29 cellular contexts compared by ENCODE assay signal in the genomic region with DNA sequence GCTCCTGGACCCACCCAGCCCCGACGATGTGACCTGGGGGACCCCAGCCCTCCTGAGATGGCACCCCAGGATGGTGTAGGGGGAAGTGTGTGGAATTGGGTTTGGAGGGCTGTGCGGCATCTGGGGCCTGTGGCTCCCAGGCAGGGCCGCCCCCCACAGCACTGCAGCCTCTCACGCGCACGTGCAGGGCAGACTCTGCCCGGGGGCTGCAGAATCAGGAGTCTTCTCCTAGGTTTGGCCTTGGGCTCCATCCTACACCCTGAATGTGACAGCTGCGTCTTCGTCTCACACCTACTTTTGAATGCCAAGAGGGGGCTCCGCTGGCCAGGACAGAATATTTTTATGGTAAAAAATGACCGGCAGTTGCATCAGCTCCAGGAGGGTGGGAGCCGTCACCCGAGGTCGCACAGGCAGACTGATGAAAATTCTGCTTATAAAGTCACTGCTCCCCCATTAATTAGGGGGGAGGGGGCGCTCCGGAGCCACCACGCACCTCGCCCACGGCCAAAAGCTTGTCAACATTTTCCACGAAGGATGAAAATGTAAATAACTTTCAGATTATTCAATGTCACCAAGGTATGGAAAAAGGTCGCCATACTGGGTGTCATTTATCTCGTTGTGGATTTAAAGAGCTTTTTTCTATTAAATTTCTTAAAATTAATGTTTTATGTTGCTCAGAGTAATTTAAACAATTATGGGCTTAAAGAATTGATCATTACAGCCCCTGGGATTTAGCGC. TPM values are rescaled to one million over a fixed set of nuclear protein-coding genes. Genes with fewer than 3 reads are reported as not detected.
"Had no signal": no experiment of that assay in that cellular context is flagged by ENCODE, and none has a peak within 500 bp of the region (broad histone marks: within the 10 kb centered on the region; RNA-seq: fewer than 3 reads in every experiment).

No MANE protein-coding gene starts in this region.

- FAIRE-seq: endothelial cell of umbilical vein, TTC549 had no signal

- H3K36me3 ChIP-seq: esophagus squamous epithelium, gastroesophageal sphincter, heart right ventricle, spleen, tibial nerve had no signal

- ATAC-seq: activated naive CD4-positive, alpha-beta T cell treated with anti-CD3 and anti-CD28 coated beads, Interleukin-2, amount 50 U/mL, for 72 hours; activated T-helper 17 cell treated with anti-CD3 and anti-CD28 coated beads, Interleukin-2, amount 50 U/mL, for 72 hours; effector memory CD8-positive, alpha-beta T cell; gastroesophageal sphincter; heart right ventricle; left colon; mucosa of descending colon; T-cell had no signal

- H3K27ac ChIP-seq: esophagus squamous epithelium, gastroesophageal sphincter, heart right ventricle, spleen, tibial nerve had no signal

- H3K9me3 ChIP-seq: esophagus squamous epithelium, gastroesophageal sphincter, heart right ventricle, mucosa of descending colon, spleen, tibial nerve had no signal

- DNase-seq: activated CD4-positive, alpha-beta T cell treated with anti-CD3 and anti-CD28 coated beads, Interleukin-2, amount 50 U/mL, for 4 hours; activated CD8-positive, alpha-beta memory T cell treated with anti-CD3 and anti-CD28 coated beads for 24 hours; activated CD8-positive, alpha-beta memory T cell treated with anti-CD3 and anti-CD28 coated beads, Interleukin-2, amount 50 U/mL, for 4 hours; activated T-cell treated with anti-CD3 and anti-CD28 coated beads, Interleukin-2, amount 50 U/mL, for 24 hours; aorta; caudate nucleus; effector memory CD8-positive, alpha-beta T cell; esophagus squamous epithelium; heart right ventricle; islet precursor cell; left colon; mucosa of descending colon; occipital lobe; retina; spleen; stimulated activated CD4-positive, alpha-beta T cell treated with anti-CD3 and anti-CD28 coated beads, Interleukin-4, amount 100 ng/mL, for 1 hour; stimulated activated naive CD4-positive, alpha-beta T cell; T-cell had no signal

- H3K4me3 ChIP-seq: esophagus squamous epithelium, gastroesophageal sphincter, heart right ventricle, mucosa of descending colon, spleen, tibial nerve had no signal

RNA-seq across cellular contexts. Expression of a gene that starts 13.2 kb away (rescaled TPM):
- total RNA-seq: aorta, dermis microvascular lymphatic vessel endothelial cell, endothelial cell of umbilical vein, esophagus squamous epithelium, gastroesophageal sphincter, heart right ventricle, left colon, mucosa of descending colon, occipital lobe, posterior vena cava, spleen, subcutaneous adipose tissue, tibial nerve, urinary bladder had no signal
- polyA plus RNA-seq: aorta, endothelial cell of umbilical vein, heart right ventricle, neural cell, spleen, urinary bladder had no signal
